ENCODE assay signal across 8 cellular contexts in the genomic region with DNA sequence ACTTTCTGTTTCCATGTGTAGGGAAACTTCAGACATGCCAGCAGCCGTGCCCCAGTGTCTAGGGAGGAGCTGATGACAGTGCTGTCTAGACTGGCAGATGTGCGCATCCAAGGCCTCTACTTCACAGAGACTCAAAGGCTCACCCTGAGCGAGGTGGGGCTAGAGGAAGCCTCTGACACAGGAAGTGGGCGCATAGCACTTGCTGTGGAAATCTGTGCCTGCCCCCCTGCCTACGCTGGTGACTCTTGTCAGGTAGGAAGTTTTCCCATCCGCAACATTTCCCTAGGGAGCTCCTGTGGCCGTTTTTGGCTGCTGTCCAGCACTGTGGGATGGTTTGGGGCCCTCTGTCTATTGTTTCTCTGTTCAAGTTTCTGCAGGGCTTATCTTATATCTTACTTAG.
DNase-seq lines count a peak whose midpoint lies in the region; ATAC-seq lines count a peak whose summit lies in the region.

No MANE protein-coding gene starts in this region.

- no peaks in the 10 kb centered on the region for H3K36me3 ChIP-seq in mucosa of stomach (ENCODE audit: control insufficient read depth, insufficient read depth, low read length)

- no peak overlapping the region for H3K27ac Mint-ChIP-seq in activated T-helper 1 cell treated with anti-CD3 and anti-CD28 coated beads, Interleukin-12 subunit alpha, Interleukin-12 subunit beta, Interleukin-2, Interleukin-4 antibody, amounts not matched to agents 30 ng/mL and 10 ng/mL and 1 ng/mL, durations not matched to agents 14 hours and 24 hours and 36 hours

- H3K9ac ChIP-seq in mucosa of stomach (ENCODE audit: low read length), result no peak overlapping the region

- H3K9me3 ChIP-seq in mucosa of stomach (ENCODE audit: control insufficient read depth, low read length), result no peaks in the 10 kb centered on the region

- peaks cover 21% of the 10 kb centered on the region for H3K4me1 ChIP-seq in mucosa of stomach (ENCODE audit: control insufficient read depth, insufficient read depth, low read length)

- H3K36me3 Mint-ChIP-seq in activated T-helper 1 cell treated with anti-CD3 and anti-CD28 coated beads, Interleukin-12 subunit alpha, Interleukin-12 subunit beta, Interleukin-2, Interleukin-4 antibody, amounts not matched to agents 30 ng/mL and 10 ng/mL and 1 ng/mL, durations not matched to agents 14 hours and 24 hours and 36 hours (ENCODE audit: low read depth), result no peaks in the 10 kb centered on the region

- no peaks in the 10 kb centered on the region for H3K27me3 ChIP-seq in mucosa of stomach (ENCODE audit: control insufficient read depth, insufficient read depth, low read length)

- H3K4me1 Mint-ChIP-seq in activated T-helper 1 cell treated with anti-CD3 and anti-CD28 coated beads, Interleukin-12 subunit alpha, Interleukin-12 subunit beta, Interleukin-2, Interleukin-4 antibody, amounts not matched to agents 30 ng/mL and 10 ng/mL and 1 ng/mL, durations not matched to agents 14 hours and 24 hours and 36 hours (ENCODE audit: low read depth), result peaks cover 28% of the 10 kb centered on the region

- peak overlapping the region; percentile 4 for H3K4me3 ChIP-seq in mucosa of stomach (ENCODE audit: low read length)

- ATAC-seq in HG02642 (IDR thresholded peaks at IDR 0.05; ENCODE audit: poor library complexity, unreplicated experiment) (peak; percentile 80), HG03565 (IDR thresholded peaks at IDR 0.05; ENCODE audit: unreplicated experiment) (no peak)

- intact Hi-C loops in activated T-helper 1 cell treated with anti-CD3 and anti-CD28 coated beads, Interleukin-12 subunit alpha, Interleukin-12 subunit beta, Interleukin-2, Interleukin-4 antibody, amounts not matched to agents 30 ng/mL and 10 ng/mL and 1 ng/mL, durations not matched to agents 14 hours and 24 hours and 36 hours (cut with micrococcal nuclease), result no loop called here

- no peaks in the 10 kb centered on the region for H3K9me3 Mint-ChIP-seq in activated T-helper 1 cell treated with anti-CD3 and anti-CD28 coated beads, Interleukin-12 subunit alpha, Interleukin-12 subunit beta, Interleukin-2, Interleukin-4 antibody, amounts not matched to agents 30 ng/mL and 10 ng/mL and 1 ng/mL, durations not matched to agents 14 hours and 24 hours and 36 hours

- H3K27me3 Mint-ChIP-seq in activated T-helper 1 cell treated with anti-CD3 and anti-CD28 coated beads, Interleukin-12 subunit alpha, Interleukin-12 subunit beta, Interleukin-2, Interleukin-4 antibody, amounts not matched to agents 30 ng/mL and 10 ng/mL and 1 ng/mL, durations not matched to agents 14 hours and 24 hours and 36 hours (ENCODE audit: insufficient read depth), result peaks cover 16% of the 10 kb centered on the region

- DNase-seq in Daoy (ENCODE audit: low read depth) (peak; percentile 81), NCI-H82 treated with DMSO at 0.1 percent for 48 hours (lab: John Stamatoyannopoulos, UW; ENCODE audit: unreplicated experiment) (peak; percentile 37), SW 1271 (lab: John Stamatoyannopoulos, UW) (no peak), mesenteric fat pad (ENCODE audit: low spot score) (no peak)
- peak; percentile 13 for DNase-seq in activated T-helper 1 cell treated with anti-CD3 and anti-CD28 coated beads, Interleukin-12 subunit alpha, Interleukin-12 subunit beta, Interleukin-2, Interleukin-4 antibody, amounts not matched to agents 30 ng/mL and 10 ng/mL and 1 ng/mL, durations not matched to agents 14 hours and 24 hours and 36 hours (ENCODE audit: low spot score)

- H3K4me3 Mint-ChIP-seq in activated T-helper 1 cell treated with anti-CD3 and anti-CD28 coated beads, Interleukin-12 subunit alpha, Interleukin-12 subunit beta, Interleukin-2, Interleukin-4 antibody, amounts not matched to agents 30 ng/mL and 10 ng/mL and 1 ng/mL, durations not matched to agents 14 hours and 24 hours and 36 hours, result peak overlapping the region; percentile 5

Comparison
In these comparisons a context has a peak if more than half of its experiments do, and no peak if none do; other contexts are left out.
1. DNase-seq: peak in Daoy (single experiment), NCI-H82 treated with DMSO at 0.1 percent for 48 hours (single experiment) and activated T-helper 1 cell treated with anti-CD3 and anti-CD28 coated beads, Interleukin-12 subunit alpha, Interleukin-12 subunit beta, Interleukin-2, Interleukin-4 antibody, amounts not matched to agents 30 ng/mL and 10 ng/mL and 1 ng/mL, durations not matched to agents 14 hours and 24 hours and 36 hours (single experiment); none in SW 1271 (0 of 2) and mesenteric fat pad (single experiment).